Comparison of ENCODE assay signal across 8 cellular contexts in the genomic region with DNA sequence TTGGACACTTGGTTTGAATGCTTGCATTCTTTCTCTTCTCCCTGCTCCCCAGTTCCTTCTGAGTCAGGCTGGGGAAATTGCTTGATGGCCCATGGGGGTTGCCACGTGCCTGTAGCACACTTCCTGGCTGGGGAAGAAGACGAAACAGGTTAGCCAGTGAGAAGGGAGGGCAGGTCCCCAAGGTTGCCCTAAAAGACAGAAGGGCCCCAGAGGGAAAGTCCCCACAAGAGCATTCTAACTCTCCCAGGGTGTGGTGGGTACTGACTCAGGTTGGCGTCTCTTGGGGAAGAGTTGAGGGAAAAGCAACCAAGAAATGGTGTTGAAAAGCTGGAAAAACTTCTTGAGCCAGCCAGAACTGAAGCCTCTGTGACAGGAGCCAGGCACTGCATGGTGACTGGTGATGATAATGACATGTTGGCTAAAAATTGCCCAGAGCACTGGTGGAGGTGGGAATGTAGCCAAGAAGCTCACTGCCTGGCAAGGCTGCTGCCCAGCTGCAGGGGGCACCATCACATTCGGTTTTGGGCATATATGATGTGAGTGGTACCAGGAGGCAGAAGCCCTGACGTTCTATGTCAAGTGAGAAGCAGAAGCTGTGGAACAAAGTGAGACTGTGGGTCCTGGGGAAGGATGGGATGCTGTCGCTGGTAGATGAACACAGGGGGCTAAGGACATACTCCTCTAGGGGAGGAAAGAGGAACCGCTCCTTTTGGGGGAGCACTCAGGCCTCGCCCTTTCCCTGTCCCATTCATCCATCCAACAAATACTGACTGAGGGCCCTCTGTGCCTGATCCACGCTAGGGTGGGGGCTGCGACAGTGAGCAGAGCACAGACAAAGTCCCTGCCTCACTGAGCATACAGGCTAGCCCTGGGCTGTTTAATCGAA. TPM values are rescaled to one million over a fixed set of nuclear protein-coding genes. Genes with fewer than 3 reads are reported as not detected.
DNase-seq lines count a peak whose midpoint lies in the region; ATAC-seq and TF ChIP-seq lines count a peak whose summit lies in the region.

No MANE protein-coding gene starts in this region.

- H3K9me3 ChIP-seq in AG04450 (ENCODE audit: control insufficient read depth, insufficient read depth, low read length), result no peaks in the 10 kb centered on the region

- no peaks in the 10 kb centered on the region for H3K27me3 ChIP-seq in AG04450 (ENCODE audit: control insufficient read depth, insufficient read depth, low read length)

- TF ChIP-seq CTCF in AG04450 (IDR thresholded peaks at IDR 0.05; ENCODE audit: low read depth, low read length), result 0 out of 2 replicates have a peak, but pooled peaks have one; percentile 2

- DNase-seq in AG04450 (ENCODE audit: low read depth, low spot score) (no peak), HT1080 (ENCODE audit: low read depth) (peak; percentile 34), head of caudate nucleus (peak in 36 of 42 donors; percentile 7 to 79 (median 48)), D341Med (ENCODE audit: low spot score) (no peak), NCI-H510A (lab: John Stamatoyannopoulos, UW) (no peak)
- DNase-seq in activated CD4-positive, alpha-beta T cell treated with anti-CD3 and anti-CD28 coated beads, Interleukin-2, amount 50 U/mL, for 4 hours, result peak; percentile 53
- peak; percentile 20 to 57 for DNase-seq in stimulated activated CD8-positive, alpha-beta memory T cell treated with anti-CD3 and anti-CD28 coated beads, Interleukin-7, amount 100 ng/mL, for 48 hours (ENCODE audit: extremely low read depth in 1 of 2, low read depth in 1 of 2)

- no peak overlapping the region for H3K4me3 ChIP-seq in AG04450 (ENCODE audit: low read depth, low read length)

- CTCF ChIA-PET in AG04450 (lab: Charles Lee), result interaction anchor here (0.5 to 2.8 kb wide), 5 partner anchors 9 to 37 kb away, joined by 3 to 9 read pairs (median 3); partner anchors contain the start of genes CIDEB and TINF2

- peak; percentile 74 for ATAC-seq in GM18861 (IDR thresholded peaks at IDR 0.05; ENCODE audit: unreplicated experiment)

- intact Hi-C loops in head of caudate nucleus (cut with DNase I), result no loop called here

- H3K27ac ChIP-seq in AG04450 (ENCODE audit: low read depth, low read length), result no peak overlapping the region

- POLR2A ChIA-PET in AG04450 (lab: Yijun Ruan, JAX), result interaction anchor here (0.8 kb wide), 1 partner anchor 20 kb away, joined by 3 read pairs; the partner anchor contains the start of genes DHRS1 and NOP9

RNA-seq across cellular contexts. Expression of gene RABGGTA, which starts 8.1 kb away (rescaled TPM):
- polyA plus RNA-seq in AG04450 (2011; rRNA removed), result 17.9 and 24.7 TPM in 2 replicates
- polyA minus RNA-seq in AG04450 (2011; rRNA and poly(A)+ RNA removed), result 36.2 and 50.6 TPM in 2 replicates
- total RNA-seq in HT1080 (2014; rRNA removed; shearing (Covaris generic)), result 24.0 and 24.5 TPM in 2 replicates
- 34.4 and 41.7 TPM in 2 replicates for polyA plus RNA-seq in HT1080 (2015; cell fraction: cytosol; rRNA removed)
- polyA plus RNA-seq in HT1080 (2015; cell fraction: nucleus; rRNA removed), result 83.6 and 96.7 TPM in 2 replicates

RNA-seq across cellular contexts. Expression of gene TGM1, which starts 16.6 kb away (rescaled TPM):
- polyA plus RNA-seq in AG04450 (2011; rRNA removed), result 0.97 and 1.4 TPM in 2 replicates
- 0.87 and 1.4 TPM in 2 replicates for polyA minus RNA-seq in AG04450 (2011; rRNA and poly(A)+ RNA removed)
- total RNA-seq in HT1080 (2014; rRNA removed; shearing (Covaris generic)), result 0.76 and 1.4 TPM in 2 replicates
- 0.32 and 1.5 TPM in 2 replicates for polyA plus RNA-seq in HT1080 (2015; cell fraction: cytosol; rRNA removed)
- 5.7 and 9.0 TPM in 2 replicates for polyA plus RNA-seq in HT1080 (2015; cell fraction: nucleus; rRNA removed)

RNA-seq across cellular contexts. Expression of gene DHRS1, which starts 20.0 kb away (rescaled TPM):
- 33.8 and 36.6 TPM in 2 replicates for polyA plus RNA-seq in AG04450 (2011; rRNA removed)
- 30.1 and 47.1 TPM in 2 replicates for polyA minus RNA-seq in AG04450 (2011; rRNA and poly(A)+ RNA removed)
- 6.0 and 6.9 TPM in 2 replicates for total RNA-seq in HT1080 (2014; rRNA removed; shearing (Covaris generic))
- polyA plus RNA-seq in HT1080 (2015; cell fraction: cytosol; rRNA removed), result 14.0 and 17.7 TPM in 2 replicates
- polyA plus RNA-seq in HT1080 (2015; cell fraction: nucleus; rRNA removed), result 39.9 and 60.1 TPM in 2 replicates

RNA-seq across cellular contexts. Expression of gene NOP9, which starts 20.1 kb away (rescaled TPM):
- 12.0 and 13.7 TPM in 2 replicates for polyA plus RNA-seq in AG04450 (2011; rRNA removed)
- 25.0 and 30.6 TPM in 2 replicates for polyA minus RNA-seq in AG04450 (2011; rRNA and poly(A)+ RNA removed)
- total RNA-seq in HT1080 (2014; rRNA removed; shearing (Covaris generic)), result 21.1 and 25.6 TPM in 2 replicates
- 5.9 and 6.4 TPM in 2 replicates for polyA plus RNA-seq in HT1080 (2015; cell fraction: cytosol; rRNA removed)
- polyA plus RNA-seq in HT1080 (2015; cell fraction: nucleus; rRNA removed), result 41.8 and 44.8 TPM in 2 replicates

RNA-seq across cellular contexts. Expression of gene CIDEB, which starts 28.2 kb away (rescaled TPM):
- 0.31 and 0.48 TPM in 2 replicates for polyA plus RNA-seq in AG04450 (2011; rRNA removed)
- 0.22 and 0.28 TPM in 2 replicates for polyA minus RNA-seq in AG04450 (2011; rRNA and poly(A)+ RNA removed)
- total RNA-seq in HT1080 (2014; rRNA removed; shearing (Covaris generic)), result 0.10 TPM in 1 of 2 replicates, not detected in the other
- not detected in 2 replicates for polyA plus RNA-seq in HT1080 (2015; cell fraction: cytosol; rRNA removed)
- polyA plus RNA-seq in HT1080 (2015; cell fraction: nucleus; rRNA removed), result 0.08 and 0.13 TPM in 2 replicates

Comparison
In these comparisons a context has a peak if more than half of its experiments do, and no peak if none do; other contexts are left out.
1. DNase-seq: peak in HT1080 (single experiment), activated CD4-positive, alpha-beta T cell treated with anti-CD3 and anti-CD28 coated beads, Interleukin-2, amount 50 U/mL, for 4 hours (2 of 2), head of caudate nucleus (36 of 42) and stimulated activated CD8-positive, alpha-beta memory T cell treated with anti-CD3 and anti-CD28 coated beads, Interleukin-7, amount 100 ng/mL, for 48 hours (2 of 2); none in AG04450 (single experiment), D341Med (single experiment) and NCI-H510A (single experiment).